ENCODE assay signal across 13 cellular contexts in genomic region chr3:99686469-99686868, GRCh38. TPM values are rescaled to one million over a fixed set of nuclear protein-coding genes. Genes with fewer than 3 reads are reported as not detected.
A peak's percentile ranks its signal among the peaks of the same experiment; 100 is the strongest.
DNase-seq lines count a peak whose midpoint lies in the region; ATAC-seq and TF ChIP-seq lines count a peak whose summit lies in the region.
"Had no signal": no experiment of that assay in that cellular context is flagged by ENCODE, and none has a peak within 500 bp of the region (broad histone marks: within the 10 kb centered on the region; RNA-seq: fewer than 3 reads in every experiment).

No MANE protein-coding gene starts in this region.

- H2AFZ ChIP-seq in osteoblast (ENCODE audit: low read length): no peak overlapping the region

- peaks cover 23% of the 10 kb centered on the region for H4K20me1 ChIP-seq in osteoblast (ENCODE audit: insufficient read depth, low read length)

- peak; percentile 7 for ATAC-seq in GM19351 (IDR thresholded peaks at IDR 0.05; ENCODE audit: unreplicated experiment)
- peak; percentile 13 for ATAC-seq in HG02571 (IDR thresholded peaks at IDR 0.05; ENCODE audit: unreplicated experiment)
- no peak for ATAC-seq in CD4-positive, alpha-beta T cell (ENCODE audit: poor library complexity)
- no peak for ATAC-seq in omental fat pad (ENCODE audit: low FRiP score)
- ATAC-seq in HG03442 (IDR thresholded peaks at IDR 0.05; ENCODE audit: unreplicated experiment): no peak

- CTCF ChIA-PET in RWPE1 (lab: Yijun Ruan, JAX): interaction anchor here (0.6 to 1.0 kb wide), 3 partner anchors 54 to 663 kb away, joined by 3 to 5 read pairs (median 3); no protein-coding TSS in a partner anchor
- CTCF ChIA-PET in CD4-positive, alpha-beta T cell (lab: Charles Lee): no interaction called here

- no peak overlapping the region for H3K4me2 ChIP-seq in osteoblast (ENCODE audit: insufficient read depth, low read length)
- H3K4me2 ChIP-seq: KMS-11 had no signal

- H3K4me3 Mint-ChIP-seq in CD4-positive, alpha-beta T cell: no peak overlapping the region

- intact Hi-C loops in CD4-positive, alpha-beta T cell (cut with DNase I, micrococcal nuclease): loop anchor here in 1 of 2 experiments (2.0 kb wide), 1 partner anchor 870 kb away; no protein-coding TSS in a partner anchor

- H3K27me3 Mint-ChIP-seq in CD4-positive, alpha-beta T cell: peaks cover 20% of the 10 kb centered on the region

- peaks cover 92% of the 10 kb centered on the region for H3K79me2 ChIP-seq in osteoblast (ENCODE audit: insufficient read depth, low read length)

- H3K36me3 ChIP-seq in osteoblast (ENCODE audit: insufficient read depth, low read length): peaks cover 68% of the 10 kb centered on the region
- H3K36me3 ChIP-seq: Peyer's patch had no signal

- H3K9me3 Mint-ChIP-seq in CD4-positive, alpha-beta T cell: no peaks in the 10 kb centered on the region

- DNase-seq in RWPE1 (ENCODE audit: low spot score) (no peak), osteoblast (ENCODE audit: insufficient read length, low spot score, missing footprints) (peak; percentile 51), NCI-H526 (lab: John Stamatoyannopoulos, UW) (no peak), omental fat pad (ENCODE audit: low spot score) (no peak)
- no peak for DNase-seq in CD4-positive, alpha-beta T cell
- DNase-seq: DMS79, NCI-H526 treated with DMSO at 0.1 percent for 48 hours had no signal

- H3K27ac ChIP-seq in RWPE1 (peak overlapping the region; percentile 44), osteoblast (ENCODE audit: low read depth, low read length) (no peak overlapping the region)
- H3K27ac ChIP-seq in CD4-positive, alpha-beta T cell (ENCODE audit: low read depth, low read length): no peak overlapping the region
- H3K27ac ChIP-seq: C4-2B, KMS-11, Peyer's patch had no signal

- H3K4me1 Mint-ChIP-seq in CD4-positive, alpha-beta T cell (ENCODE audit: low read depth): no peaks in the 10 kb centered on the region

- H3K27me3 ChIP-seq in osteoblast (ENCODE audit: insufficient read depth, low read length): no peaks in the 10 kb centered on the region
- no peaks in the 10 kb centered on the region for H3K27me3 ChIP-seq in CD4-positive, alpha-beta T cell (ENCODE audit: control insufficient read depth, insufficient read depth, low read length)
- H3K27me3 ChIP-seq: Peyer's patch had no signal

- no peak overlapping the region for H3K4me3 ChIP-seq in osteoblast (ENCODE audit: insufficient read depth, low read length)
- H3K4me3 ChIP-seq: Peyer's patch had no signal

- H3K4me1 ChIP-seq in osteoblast (ENCODE audit: insufficient read depth, low read length): peaks cover 21% of the 10 kb centered on the region
- H3K4me1 ChIP-seq: Peyer's patch had no signal

- H3K36me3 Mint-ChIP-seq in CD4-positive, alpha-beta T cell (ENCODE audit: low read depth): no peaks in the 10 kb centered on the region

- H3K27ac Mint-ChIP-seq in CD4-positive, alpha-beta T cell: no peak overlapping the region

- POLR2A ChIA-PET in RWPE1 (lab: Yijun Ruan, JAX; ENCODE audit: low non-redundant PET): no interaction called here
- POLR2A ChIA-PET in CD4-positive, alpha-beta T cell (lab: Charles Lee): no interaction called here

- no peaks in the 10 kb centered on the region for H3K9me3 ChIP-seq in osteoblast (ENCODE audit: low read depth, low read length)
- no peaks in the 10 kb centered on the region for H3K9me3 ChIP-seq in CD4-positive, alpha-beta T cell (ENCODE audit: control insufficient read depth, low read length)
- H3K9me3 ChIP-seq: Peyer's patch had no signal

- TF ChIP-seq CTCF in RWPE1 (conservative IDR thresholded peaks at IDR 0.05; ENCODE audit: low read depth) (no peak), osteoblast (IDR thresholded peaks at IDR 0.05; ENCODE audit: extremely low read depth, low read depth, low read length) (no peak), omental fat pad (IDR thresholded peaks at IDR 0.05) (no peak)
- no peak for TF ChIP-seq CTCF in CD4-positive, alpha-beta T cell (IDR thresholded peaks at IDR 0.05)

RNA-seq across cellular contexts. Expression of gene COL8A1, which starts 48.1 kb away (rescaled TPM):
- total RNA-seq in osteoblast: 311 and 720 TPM in 2 replicates
- not detected for total RNA-seq in CD4-positive, alpha-beta T cell
- 100 to 1,000 TPM in 3 of 4 donors, 10 to 100 TPM in 1; 16.7 to 303 (median 151) TPM for total RNA-seq in omental fat pad

Comparison
In these comparisons a context has a peak if more than half of its experiments do, and no peak if none do; other contexts are left out.
1. ATAC-seq: peak in GM19351 (single experiment) and HG02571 (single experiment); none in CD4-positive, alpha-beta T cell (single experiment), omental fat pad (single experiment) and HG03442 (single experiment).
2. RNA of gene COL8A1, which starts 48.1 kb away (total RNA-seq): 311 to 720 TPM in osteoblast and 16.7 to 303 TPM in omental fat pad; not detected in CD4-positive, alpha-beta T cell; every median in the first group is over 10 times any median in the second.